In genomic region chr19:55362990-55363716, GRCh38 we compare ENCODE assay signal across 20 cellular contexts. TPM values are rescaled to one million over a fixed set of nuclear protein-coding genes. Genes with fewer than 3 reads are reported as not detected.
A peak's percentile ranks its signal among the peaks of the same experiment; 100 is the strongest.
DNase-seq lines count a peak whose midpoint lies in the region; ATAC-seq and TF ChIP-seq lines count a peak whose summit lies in the region.
"Had no signal": no experiment of that assay in that cellular context is flagged by ENCODE, and none has a peak within 500 bp of the region (broad histone marks: within the 10 kb centered on the region; RNA-seq: fewer than 3 reads in every experiment).

TSS of gene GARIN5B (minus strand) at chr19:55363260. CDS start at chr19:55363066, 194 bp downstream.

- H3K4me1 ChIP-seq in GM23338 (ENCODE audit: insufficient read depth) (no peaks in the 10 kb centered on the region), Panc1 (ENCODE audit: control insufficient read depth, insufficient read depth, low read length) (peaks cover 5% of the 10 kb centered on the region; the same call in 1 of the 2 replicates), heart right ventricle (no peaks in the 10 kb centered on the region)
- H3K4me1 ChIP-seq: Peyer's patch had no signal

- H3K4me3 Mint-ChIP-seq in GM23338 (no peak within 1 kb of the TSS; the same call in 2 of the 3 replicates), osteocyte (ENCODE audit: unreplicated experiment) (no peak within 1 kb of the TSS)
- H3K4me3 Mint-ChIP-seq: CD8-positive, alpha-beta memory T cell had no signal

- DNase-seq in GM23338 (ENCODE audit: low spot score) (no peak), Panc1 (ENCODE audit: low read depth, low spot score) (no peak), iPS-NIHi11 (ENCODE audit: low spot score) (peak; percentile 68), osteocyte (ENCODE audit: extremely low spot score, unreplicated experiment) (no peak), epidermal melanocyte (ENCODE audit: insufficient read length, low spot score) (no peak), heart right ventricle (no peak), inferior parietal cortex (ENCODE audit: extremely low spot score) (no peak)
- no peak for DNase-seq in activated CD4-positive, alpha-beta T cell treated with anti-CD3 and anti-CD28 coated beads for 1 hour
- DNase-seq: CD8-positive, alpha-beta memory T cell; DMS79 treated with DMSO at 0.1 percent for 48 hours; KG1; NCI-H146; NCI-H2081 treated with DMSO at 0.1 percent for 48 hours; NCI-H510A treated with DMSO at 0.1 percent for 48 hours; NCI-H82; Peyer's patch; Right ventricle myocardium superior had no signal

- POLR2A ChIA-PET in Panc1 (lab: Charles Lee): no interaction called here

- H3K4me3 ChIP-seq in GM23338: no peak within 1 kb of the TSS
- H3K4me3 ChIP-seq in Panc1 (ENCODE audit: low read depth in 2 of 2, low read length in 2 of 2): no peak within 1 kb of the TSS
- no peak within 1 kb of the TSS for H3K4me3 ChIP-seq in heart right ventricle
- H3K4me3 ChIP-seq: BLaER1 treated with 17β-estradiol and CSF1 and Interleukin-3, amounts not matched to agents 10 nM and 100 nM; Peyer's patch; SK-N-MC had no signal

- 77% methylated on average over 27 of the region's 27 CpGs for WGBS in heart right ventricle, 2 donors

- BruUV-seq in Panc1 (replicated peaks; lab: Mats Ljungman, UMichigan): no TSS peak

- H3K36me3 ChIP-seq in GM23338 (ENCODE audit: insufficient read depth) (no peaks in the 10 kb centered on the region), Panc1 (ENCODE audit: control insufficient read depth, insufficient read depth, low read length) (no peaks in the 10 kb centered on the region), heart right ventricle (no peaks in the 10 kb centered on the region)
- H3K36me3 ChIP-seq: BLaER1 treated with 17β-estradiol and CSF1 and Interleukin-3, amounts not matched to agents 10 nM and 100 nM; Peyer's patch had no signal

- intact Hi-C loops in Panc1 (cut with micrococcal nuclease; ENCODE audit: unreplicated experiment): no loop called here
- intact Hi-C loops in heart right ventricle (cut with DNase I): loop anchor here in 1 of 10 donors (5.0 kb wide), 1 partner anchor 41 kb away; no protein-coding TSS in a partner anchor

- H3K27me3 Mint-ChIP-seq in GM23338 (ENCODE audit: insufficient read depth, low read depth, poor library complexity): peaks cover 27% of the 10 kb centered on the region
- H3K27me3 Mint-ChIP-seq in osteocyte (ENCODE audit: unreplicated experiment): no peaks in the 10 kb centered on the region

- H3K27ac ChIP-seq in GM23338 (ENCODE audit: low read depth) (no peak within 1 kb of the TSS), Panc1 (ENCODE audit: low read length) (no peak within 1 kb of the TSS; the same call in 1 of the 2 replicates), heart right ventricle (no peak within 1 kb of the TSS)
- H3K27ac ChIP-seq: BLaER1 treated with 17β-estradiol and CSF1 and Interleukin-3, amounts not matched to agents 10 nM and 100 nM; Peyer's patch; SK-N-MC had no signal

- ATAC-seq in GM23338 (peak; percentile 54), Panc1 (peak; percentile 35; the same call in 1 of the 2 replicates), heart right ventricle (no peak)

- no peaks in the 10 kb centered on the region for H3K9me2 ChIP-seq in GM23338 (ENCODE audit: insufficient read depth)

- no peaks in the 10 kb centered on the region for H4K20me1 ChIP-seq in GM23338 (replicated peaks; ENCODE audit: insufficient read depth)
- H4K20me1 ChIP-seq: BLaER1 treated with 17β-estradiol and CSF1 and Interleukin-3, amounts not matched to agents 10 nM and 100 nM had no signal

- H3K27me3 ChIP-seq in GM23338 (ENCODE audit: insufficient read depth) (peaks cover 18% of the 10 kb centered on the region), Panc1 (ENCODE audit: control insufficient read depth, insufficient read depth, low read length) (no peaks in the 10 kb centered on the region), heart right ventricle (peaks cover 0 to 42% (median 19%) of the 10 kb centered on the region in 7 donors)

- peaks cover 13% of the 10 kb centered on the region; the same call in 2 of the 3 replicates for H3K4me1 Mint-ChIP-seq in GM23338
- H3K4me1 Mint-ChIP-seq in osteocyte (ENCODE audit: unreplicated experiment): peaks cover 13% of the 10 kb centered on the region
- H3K4me1 Mint-ChIP-seq: CD8-positive, alpha-beta memory T cell had no signal

- CTCF ChIA-PET in Panc1 (lab: Charles Lee): no interaction called here

- TF ChIP-seq CTCF in GM23338 (conservative IDR thresholded peaks at IDR 0.05; ENCODE audit: low read depth in 2 of 2) (no peak), Panc1 (IDR thresholded peaks at IDR 0.05) (no peak), osteocyte (IDR thresholded peaks at IDR 0.05) (no peak), heart right ventricle (IDR thresholded peaks at IDR 0.05) (no peak)

- no peaks in the 10 kb centered on the region; the same call in 1 of the 2 replicates for H3F3A ChIP-seq in GM23338 (replicated peaks; ENCODE audit: low read depth)

- 0 out of 2 replicates have a peak within 1 kb of the TSS, but pooled peaks have one; percentile 20 for H3K4me2 ChIP-seq in GM23338
- H3K4me2 ChIP-seq: BLaER1 treated with 17β-estradiol and CSF1 and Interleukin-3, amounts not matched to agents 10 nM and 100 nM had no signal

- H3K27ac Mint-ChIP-seq in GM23338 (no peak within 1 kb of the TSS), osteocyte (ENCODE audit: unreplicated experiment) (peak within 1 kb of the TSS; percentile 34)

- H3K9me3 ChIP-seq in Panc1 (ENCODE audit: control insufficient read depth, insufficient read depth, low read depth, low read length) (no peaks in the 10 kb centered on the region), heart right ventricle (no peaks in the 10 kb centered on the region)
- H3K9me3 ChIP-seq: BLaER1 treated with 17β-estradiol and CSF1 and Interleukin-3, amounts not matched to agents 10 nM and 100 nM; Peyer's patch had no signal

- H3K36me3 Mint-ChIP-seq in GM23338 (ENCODE audit: low read depth): no peaks in the 10 kb centered on the region
- H3K36me3 Mint-ChIP-seq in osteocyte (ENCODE audit: unreplicated experiment): no peaks in the 10 kb centered on the region

- no peaks in the 10 kb centered on the region for H3K79me2 ChIP-seq in GM23338 (replicated peaks; ENCODE audit: insufficient read depth)

- H2AFZ ChIP-seq in GM23338: peak within 1 kb of the TSS; percentile 43; the same call in 1 of the 2 replicates

- in situ Hi-C loops in Panc1 (cut with HindIII; ENCODE audit: low pct_unique_long_range_greater_than_20kb, low sequenced_read_pairs): no loop called here

- H3K9me3 Mint-ChIP-seq in GM23338 (no peaks in the 10 kb centered on the region; the same call in 2 of the 3 replicates), osteocyte (ENCODE audit: unreplicated experiment) (no peaks in the 10 kb centered on the region)
- H3K9me3 Mint-ChIP-seq: CD8-positive, alpha-beta memory T cell had no signal

RNA-seq across cellular contexts. Expression of gene GARIN5B, which starts in this region (rescaled TPM):
- not detected in 2 replicates for total RNA-seq in GM23338 (2014; rRNA removed; shearing (Covaris generic))
- not detected in 2 replicates for polyA plus RNA-seq in GM23338 (2016; fragmentation: Nextera tagmentation; extraction: Ambion mirVana)
- total RNA-seq in Panc1 (2021; ENCODE audit: unreplicated experiment): not detected
- not detected for polyA plus RNA-seq in Panc1 (2012; ENCODE audit: insufficient read length)
- not detected in 2 replicates for total RNA-seq in osteocyte
- not detected for total RNA-seq in heart right ventricle
- not detected for polyA plus RNA-seq in heart right ventricle
- total RNA-seq: CD8-positive, alpha-beta memory T cell; H4; Peyer's patch; Right ventricle myocardium superior had no signal
- polyA plus RNA-seq: CD8-positive, alpha-beta memory T cell had no signal

Comparison
In these comparisons a context has a peak if more than half of its experiments do, and no peak if none do; other contexts are left out.
1. Peak in ATAC-seq and H3K4me2 ChIP-seq in GM23338; RNA of the gene not detected or under 1 TPM.
2. Peak in ATAC-seq in Panc1; RNA of the gene not detected or under 1 TPM.